2 cellular contexts compared by ENCODE assay signal in the genomic region with DNA sequence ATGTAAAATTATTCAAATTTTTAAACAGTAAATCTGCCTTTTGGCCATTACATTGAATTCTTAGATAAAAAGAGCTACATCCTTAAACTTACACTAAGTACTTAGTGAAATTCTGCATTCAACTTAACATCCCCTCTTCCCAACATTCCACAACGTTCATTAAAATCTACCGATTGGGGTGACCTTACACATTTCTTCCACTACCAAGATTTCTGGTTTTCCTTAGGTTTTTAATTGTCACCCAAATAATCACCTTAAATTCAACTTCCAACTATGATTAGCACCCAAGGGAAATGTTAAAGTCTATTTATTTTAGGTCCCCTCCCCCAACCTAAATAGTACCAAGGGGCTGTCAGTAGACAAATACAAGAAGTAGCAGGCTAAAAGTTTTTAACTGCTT.
TF ChIP-seq lines count a peak whose summit lies in the region.

No MANE protein-coding gene starts in this region.

TF ChIP-seq in HepG2, 621 proteins besides CTCF, POLR2A, EP300 and RAD21:
- TF ChIP-seq THAP11 (CRISPR knock-in tag; IDR thresholded peaks at IDR 0.05) (no peak), POLR2AphosphoS2 (IDR thresholded peaks at IDR 0.05; ENCODE audit: low read depth, low read length) (peak; percentile 37; the same call in 1 of the 2 replicates), ZNF607 (CRISPR knock-in tag; IDR thresholded peaks at IDR 0.05; ENCODE audit: borderline replicate concordance) (no peak), SSRP1 (CRISPR knock-in tag; IDR thresholded peaks at IDR 0.05) (peak; percentile 65; the same call in 1 of the 2 replicates), ZNF615 (CRISPR knock-in tag; IDR thresholded peaks at IDR 0.05; ENCODE audit: borderline replicate concordance) (no peak), AGO1 (IDR thresholded peaks at IDR 0.05; ENCODE audit: low read depth, low read length, poor library complexity, severe bottlenecking) (no peak), ZSCAN12 (CRISPR knock-in tag; IDR thresholded peaks at IDR 0.05) (no peak), POLR2G (IDR thresholded peaks at IDR 0.05; ENCODE audit: low read depth, low read length) (peak; percentile 22; the same call in 1 of the 2 replicates), MIER3 (CRISPR knock-in tag; IDR thresholded peaks at IDR 0.05; ENCODE audit: borderline replicate concordance) (no peak), HMG20B (CRISPR knock-in tag; conservative IDR thresholded peaks at IDR 0.05) (no peak), ZNF138 (CRISPR knock-in tag; IDR thresholded peaks at IDR 0.05; ENCODE audit: low read depth) (no peak), SRY (CRISPR knock-in tag; IDR thresholded peaks at IDR 0.05) (no peak), ZNF20 (CRISPR knock-in tag; IDR thresholded peaks at IDR 0.05) (no peak), POLR2AphosphoS5 (IDR thresholded peaks at IDR 0.05; ENCODE audit: low read depth, low read length) (peak; percentile 65)
- TF ChIP-seq, protein P1, sequence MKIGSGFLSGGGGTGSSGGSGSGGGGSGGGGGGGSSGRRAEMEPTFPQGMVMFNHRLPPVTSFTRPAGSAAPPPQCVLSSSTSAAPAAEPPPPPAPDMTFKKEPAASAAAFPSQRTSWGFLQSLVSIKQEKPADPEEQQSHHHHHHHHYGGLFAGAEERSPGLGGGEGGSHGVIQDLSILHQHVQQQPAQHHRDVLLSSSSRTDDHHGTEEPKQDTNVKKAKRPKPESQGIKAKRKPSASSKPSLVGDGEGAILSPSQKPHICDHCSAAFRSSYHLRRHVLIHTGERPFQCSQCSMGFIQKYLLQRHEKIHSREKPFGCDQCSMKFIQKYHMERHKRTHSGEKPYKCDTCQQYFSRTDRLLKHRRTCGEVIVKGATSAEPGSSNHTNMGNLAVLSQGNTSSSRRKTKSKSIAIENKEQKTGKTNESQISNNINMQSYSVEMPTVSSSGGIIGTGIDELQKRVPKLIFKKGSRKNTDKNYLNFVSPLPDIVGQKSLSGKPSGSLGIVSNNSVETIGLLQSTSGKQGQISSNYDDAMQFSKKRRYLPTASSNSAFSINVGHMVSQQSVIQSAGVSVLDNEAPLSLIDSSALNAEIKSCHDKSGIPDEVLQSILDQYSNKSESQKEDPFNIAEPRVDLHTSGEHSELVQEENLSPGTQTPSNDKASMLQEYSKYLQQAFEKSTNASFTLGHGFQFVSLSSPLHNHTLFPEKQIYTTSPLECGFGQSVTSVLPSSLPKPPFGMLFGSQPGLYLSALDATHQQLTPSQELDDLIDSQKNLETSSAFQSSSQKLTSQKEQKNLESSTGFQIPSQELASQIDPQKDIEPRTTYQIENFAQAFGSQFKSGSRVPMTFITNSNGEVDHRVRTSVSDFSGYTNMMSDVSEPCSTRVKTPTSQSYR (CRISPR knock-in tag; IDR thresholded peaks at IDR 0.05; ENCODE audit: borderline replicate concordance), result peak; percentile 36; the same call in 1 of the 2 replicates
- TF ChIP-seq, protein P2, sequence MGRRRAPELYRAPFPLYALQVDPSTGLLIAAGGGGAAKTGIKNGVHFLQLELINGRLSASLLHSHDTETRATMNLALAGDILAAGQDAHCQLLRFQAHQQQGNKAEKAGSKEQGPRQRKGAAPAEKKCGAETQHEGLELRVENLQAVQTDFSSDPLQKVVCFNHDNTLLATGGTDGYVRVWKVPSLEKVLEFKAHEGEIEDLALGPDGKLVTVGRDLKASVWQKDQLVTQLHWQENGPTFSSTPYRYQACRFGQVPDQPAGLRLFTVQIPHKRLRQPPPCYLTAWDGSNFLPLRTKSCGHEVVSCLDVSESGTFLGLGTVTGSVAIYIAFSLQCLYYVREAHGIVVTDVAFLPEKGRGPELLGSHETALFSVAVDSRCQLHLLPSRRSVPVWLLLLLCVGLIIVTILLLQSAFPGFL (CRISPR knock-in tag; IDR thresholded peaks at IDR 0.05), result no peak

TF ChIP-seq in H1, 55 proteins besides CTCF, POLR2A, EP300 and RAD21:
- no peak for TF ChIP-seq ASH2L (IDR thresholded peaks at IDR 0.05; ENCODE audit: low read length)
- peak; percentile 10; the same call in 1 of the 2 replicates for TF ChIP-seq NRF1 (IDR thresholded peaks at IDR 0.05; ENCODE audit: low read depth, low read length)
